ENCODE assay signal across 1 cellular context in genomic region chr6:41936073-41936837, GRCh38.
TF ChIP-seq lines count a peak whose summit lies in the region.

No MANE protein-coding gene starts in this region.

TF ChIP-seq in HepG2, 621 proteins besides CTCF, POLR2A, EP300 and RAD21 (continued from another document):
- TF ChIP-seq CBFB (CRISPR knock-in tag; IDR thresholded peaks at IDR 0.05), result peak; percentile 40; the same call in 1 of the 2 replicates
- TF ChIP-seq CCAR2 (optimal IDR thresholded peaks at IDR 0.05; ENCODE audit: low read depth, low read length), result no peak
- no peak for TF ChIP-seq ZNF674 (CRISPR knock-in tag; IDR thresholded peaks at IDR 0.05; ENCODE audit: low read depth)
- peak; percentile 60; the same call in 1 of the 2 replicates for TF ChIP-seq POLR2G (IDR thresholded peaks at IDR 0.05; ENCODE audit: low read depth, low read length)
- TF ChIP-seq ZNF296 (CRISPR knock-in tag; conservative IDR thresholded peaks at IDR 0.05), result no peak
TF ChIP-seq in HepG2: peak in this region for 61.
